Comparison of ENCODE assay signal across 8 cellular contexts in genomic region chr4:73662709-73663546, GRCh38. TPM values are rescaled to one million over a fixed set of nuclear protein-coding genes. Genes with fewer than 3 reads are reported as not detected.
DNase-seq lines count a peak whose midpoint lies in the region; FAIRE-seq and TF ChIP-seq lines count a peak whose summit lies in the region.

No MANE protein-coding gene starts in this region.

- no peak for FAIRE-seq in GM12892 (lab: Jason Lieb, UNC)

- H3K27ac ChIP-seq in transverse colon = no peak overlapping the region

- H3K9me3 ChIP-seq in transverse colon = no peaks in the 10 kb centered on the region

- in situ Hi-C loops in transverse colon (cut with MboI; ENCODE audit: low pct_ligation_motif_present in 1 of 4, low pct_unique_long_range_greater_than_20kb in 1 of 4, low sequenced_read_pairs in 3 of 4) = loop anchor here in 3 of 4 donors (10.0 to 25.0 kb wide), 2 partner anchors 351 to 472 kb away; no protein-coding TSS in a partner anchor

- TF ChIP-seq EP300 in transverse colon (IDR thresholded peaks at IDR 0.05; ENCODE audit: low read depth) = no peak

- peak; percentile 36 to 48 (median 47) for TF ChIP-seq CTCF in transverse colon (IDR thresholded peaks at IDR 0.05)

- WGBS in transverse colon (ENCODE audit: low coverage in 1 of 2), 2 donors = 26 to 27% methylated on average over 6 of the region's 6 CpGs

- CTCF ChIA-PET in HEK293T (lab: Yijun Ruan, JAX) = interaction anchor here (1.4 kb wide), 1 partner anchor 45 kb away, joined by 3 read pairs; no protein-coding TSS in a partner anchor

- TF ChIP-seq POLR2A in GM12892 (IDR thresholded peaks at IDR 0.05; ENCODE audit: low read depth, low read length) (no peak), transverse colon (IDR thresholded peaks at IDR 0.05) (no peak)

- DNase-seq in GM12892 (ENCODE audit: insufficient read length) (peak; percentile 8), HEK293T (ENCODE audit: extremely low spot score) (peak; percentile 53), NCI-H1436 treated with DMSO at 0.1 percent for 48 hours (lab: John Stamatoyannopoulos, UW) (peak; percentile 40), UCSD-AML1 (lab: John Stamatoyannopoulos, UW; ENCODE audit: unreplicated experiment) (peak; percentile 12), inferior parietal cortex (ENCODE audit: extremely low spot score) (peak; percentile 57), transverse colon (no peak)
- DNase-seq in stimulated activated CD4-positive, alpha-beta T cell treated with anti-CD3 and anti-CD28 coated beads, Interleukin-2, amount 100 ng/mL, for 24 hours = no peak
- DNase-seq in NK-92 treated with Interleukin-12 subunit alpha and Interleukin-12 subunit beta, amount 100 ng/mL, for 24 hours (lab: John Stamatoyannopoulos, UW) = no peak

- intact Hi-C loops in transverse colon (cut with DNase I; ENCODE audit: low total_unique reads) = loop anchor here (5.0 kb wide), 1 partner anchor 469 kb away; no protein-coding TSS in a partner anchor

- peaks cover 0 to 7% (median 0%) of the 10 kb centered on the region in 4 donors for H3K4me1 ChIP-seq in transverse colon

- no peaks in the 10 kb centered on the region for H3K36me3 ChIP-seq in transverse colon

- H3K4me3 ChIP-seq in transverse colon = no peak overlapping the region

- H3K27me3 ChIP-seq in transverse colon = no peaks in the 10 kb centered on the region

- POLR2A ChIA-PET in HEK293T (lab: Yijun Ruan, JAX) = no interaction called here

TF ChIP-seq in HEK293T, 16 proteins besides CTCF, POLR2A, EP300 and RAD21:
- TF ChIP-seq ARNT (IDR thresholded peaks at IDR 0.05) = no peak
- no peak for TF ChIP-seq ZNF384 (IDR thresholded peaks at IDR 0.05)
- no peak for TF ChIP-seq ELF4 (IDR thresholded peaks at IDR 0.05)
- TF ChIP-seq CTBP1 (IDR thresholded peaks at IDR 0.05; ENCODE audit: borderline replicate concordance) = no peak
- TF ChIP-seq FOXA1 (IDR thresholded peaks at IDR 0.05) = no peak
- no peak for TF ChIP-seq LEF1 (IDR thresholded peaks at IDR 0.05; ENCODE audit: borderline replicate concordance)
- no peak for TF ChIP-seq L3MBTL2 (conservative IDR thresholded peaks at IDR 0.05)
- TF ChIP-seq FOXK2 (IDR thresholded peaks at IDR 0.05) = no peak
- TF ChIP-seq NFRKB (IDR thresholded peaks at IDR 0.05) = no peak
- TF ChIP-seq SUZ12 (IDR thresholded peaks at IDR 0.05) = no peak
- no peak for TF ChIP-seq BHLHE40 (IDR thresholded peaks at IDR 0.05; ENCODE audit: borderline replicate concordance)
- TF ChIP-seq PKNOX1 (IDR thresholded peaks at IDR 0.05) = no peak

RNA-seq across cellular contexts. Expression of gene RASSF6, which starts 42.7 kb away (rescaled TPM):
- 0.83 TPM for polyA plus RNA-seq in GM12892 (2012; ENCODE audit: missing spikeins)
- 10 to 100 TPM; 30.7 to 49.4 (median 41.1) TPM for total RNA-seq in transverse colon

Comparison
In these comparisons a context has a peak if more than half of its experiments do, and no peak if none do; other contexts are left out.
1. DNase-seq: peak in GM12892 (single experiment), HEK293T (single experiment), NCI-H1436 treated with DMSO at 0.1 percent for 48 hours (single experiment), UCSD-AML1 (single experiment) and inferior parietal cortex (single experiment); none in transverse colon (single experiment), stimulated activated CD4-positive, alpha-beta T cell treated with anti-CD3 and anti-CD28 coated beads, Interleukin-2, amount 100 ng/mL, for 24 hours (0 of 2) and NK-92 treated with Interleukin-12 subunit alpha and Interleukin-12 subunit beta, amount 100 ng/mL, for 24 hours (single experiment).